24 cellular contexts compared by ENCODE assay signal in the genomic region with DNA sequence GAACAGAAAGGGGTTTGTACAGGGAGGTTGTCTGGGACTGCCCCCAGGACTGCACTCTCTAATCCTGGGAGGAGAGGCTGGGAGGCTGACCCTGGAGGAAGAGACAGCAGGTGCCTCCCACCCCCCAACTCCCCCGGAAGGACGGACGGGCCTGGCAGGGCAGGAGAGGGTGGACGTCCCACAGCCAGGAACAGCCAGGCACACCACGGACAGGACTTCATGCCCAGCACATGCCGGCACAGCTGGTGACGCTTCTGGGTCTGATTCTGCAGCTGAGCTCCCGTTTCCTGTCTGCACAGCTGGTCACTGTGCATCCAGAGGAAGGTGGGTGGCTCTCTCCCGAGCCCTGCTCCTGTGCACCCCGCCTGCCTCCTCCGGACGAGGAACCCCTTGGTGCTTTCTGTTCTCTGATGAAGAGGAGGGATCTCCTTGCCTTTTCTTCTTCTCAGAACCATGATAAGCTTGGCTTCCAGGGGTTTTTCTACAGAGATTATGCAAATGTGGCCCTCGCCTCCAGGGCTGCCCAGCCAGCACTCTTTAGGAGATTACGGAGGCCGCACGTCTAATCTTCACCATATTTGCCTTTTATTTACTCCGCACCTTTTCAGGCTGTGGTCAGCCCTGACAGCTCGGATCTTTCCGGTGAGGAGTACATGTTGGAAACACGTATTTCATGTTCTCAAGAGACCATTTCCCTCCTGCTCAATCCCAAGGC.
"Had no signal": no experiment of that assay in that cellular context is flagged by ENCODE, and none has a peak within 500 bp of the region (broad histone marks: within the 10 kb centered on the region; RNA-seq: fewer than 3 reads in every experiment).

No MANE protein-coding gene starts in this region.

- FAIRE-seq: bronchial epithelial cell, keratinocyte had no signal

- H3K36me3 ChIP-seq: colonic mucosa, esophagus squamous epithelium, gastrocnemius medialis, heart left ventricle, ovary, prostate gland, spleen, thyroid gland, upper lobe of right lung had no signal

- DNase-seq: activated CD4-positive, alpha-beta memory T cell treated with anti-CD3 and anti-CD28 coated beads, Interleukin-2, amount 10 ng/mL, durations not matched to agents 7 days and 5 days; activated CD4-positive, alpha-beta T cell treated with anti-CD3 and anti-CD28 coated beads for 48 hours; activated effector memory CD4-positive, alpha-beta T cell treated with Interleukin-2 at 50 U/mL for 16 hours; activated naive CD4-positive, alpha-beta T cell treated with anti-CD3 and anti-CD28 coated beads for 36 hours; activated naive CD8-positive, alpha-beta T cell treated with anti-CD3 and anti-CD28 coated beads, Interleukin-2, amount 10 ng/mL, durations not matched to agents 7 days and 5 days; activated T-cell treated with anti-CD3 and anti-CD28 coated beads, Interleukin-2, amount 50 U/mL, for 72 hours; amniotic stem cell; colonic mucosa; endodermal cell; esophagus squamous epithelium; gastrocnemius medialis; heart left ventricle; naive thymus-derived CD8-positive, alpha-beta T cell; ovary; spleen; stimulated activated CD4-positive, alpha-beta T cell treated with anti-CD3 and anti-CD28 coated beads, Interleukin-4, amount 100 ng/mL, for 1 hour; stimulated activated naive CD4-positive, alpha-beta T cell treated with Interleukin-2 at 50 U/mL for 16 hours; T1000; thyroid gland; upper lobe of right lung had no signal

- H3K27me3 ChIP-seq: colonic mucosa, gastrocnemius medialis, ovary, thyroid gland, upper lobe of right lung had no signal

- H3K27ac ChIP-seq: colonic mucosa, esophagus squamous epithelium, gastrocnemius medialis, heart left ventricle, ovary, prostate gland, spleen, thyroid gland, upper lobe of right lung had no signal

- H3K9me3 ChIP-seq: colonic mucosa, esophagus squamous epithelium, gastrocnemius medialis, heart left ventricle, ovary, prostate gland, spleen, thyroid gland, upper lobe of right lung had no signal

- H3K4me3 ChIP-seq: colonic mucosa, esophagus squamous epithelium, gastrocnemius medialis, heart left ventricle, lung, ovary, prostate gland, spleen, thyroid gland, upper lobe of right lung had no signal
